ENCODE assay signal across 14 cellular contexts in genomic region chr4:48943387-48943786, GRCh38. TPM values are rescaled to one million over a fixed set of nuclear protein-coding genes. Genes with fewer than 3 reads are reported as not detected.
A peak's percentile ranks its signal among the peaks of the same experiment; 100 is the strongest.
DNase-seq lines count a peak whose midpoint lies in the region; ATAC-seq and TF ChIP-seq lines count a peak whose summit lies in the region.
"Had no signal": no experiment of that assay in that cellular context is flagged by ENCODE, and none has a peak within 500 bp of the region (broad histone marks: within the 10 kb centered on the region; RNA-seq: fewer than 3 reads in every experiment).

No MANE protein-coding gene starts in this region.

- H3K9me3 Mint-ChIP-seq in activated CD4-positive, alpha-beta T cell treated with anti-CD3 and anti-CD28 coated beads, Interleukin-2, amount 10 ng/mL, durations not matched to agents 7 days and 5 days: no peaks in the 10 kb centered on the region
- H3K9me3 Mint-ChIP-seq: activated T-helper 2 cell treated with anti-CD3 and anti-CD28 coated beads, Interferon-gamma antibody, Interleukin-2, Interleukin-4, amounts not matched to agents 10 μg/mL and 5 μg/mL and 100 μg/mL, durations not matched to agents 14 hours and 24 hours and 36 hours; stimulated activated effector memory CD8-positive, alpha-beta T cell treated with anti-CD3 and anti-CD28 coated beads, Interleukin-12 subunit alpha, Interleukin-12 subunit beta, amount 100 ng/mL, for 72 hours; T-helper 2 cell treated with Interferon-gamma antibody and Interleukin-4, amounts not matched to agents 5 μg/mL and 100 μg/mL, for 36 hours had no signal

- peaks cover 3% of the 10 kb centered on the region for H3K27me3 ChIP-seq in BJ (ENCODE audit: control insufficient read depth, insufficient read depth, low read length)
- no peaks in the 10 kb centered on the region for H3K27me3 ChIP-seq in PC-3 (ENCODE audit: low read length)

- no peak overlapping the region for H3K4me3 Mint-ChIP-seq in activated CD4-positive, alpha-beta T cell treated with anti-CD3 and anti-CD28 coated beads, Interleukin-2, amount 10 ng/mL, durations not matched to agents 7 days and 5 days
- H3K4me3 Mint-ChIP-seq: stimulated activated effector memory CD8-positive, alpha-beta T cell treated with anti-CD3 and anti-CD28 coated beads, Interleukin-12 subunit alpha, Interleukin-12 subunit beta, amount 100 ng/mL, for 72 hours; T-helper 2 cell treated with Interferon-gamma antibody and Interleukin-4, amounts not matched to agents 5 μg/mL and 100 μg/mL, for 36 hours had no signal

- H3K27ac ChIP-seq in PC-3 (ENCODE audit: low read length): no peak overlapping the region

- H3K9me3 ChIP-seq in PC-3 (ENCODE audit: low read length): no peaks in the 10 kb centered on the region

- in situ Hi-C loops in GM13977 (cut with MboI; ENCODE audit: low pct_unique_long_range_greater_than_20kb, low sequenced_read_pairs, unreplicated experiment): loop anchor here (10.0 kb wide), 1 partner anchor 369 kb away; no protein-coding TSS in a partner anchor

- H4K20me1 ChIP-seq in PC-3 (ENCODE audit: low read length): no peaks in the 10 kb centered on the region

- TF ChIP-seq CTCF in BJ (IDR thresholded peaks at IDR 0.05; ENCODE audit: insufficient read depth, low read depth, low read length): peak; percentile 10; the same call in 1 of the 2 replicates
- peak; percentile 29 for TF ChIP-seq CTCF in GM13977 (IDR thresholded peaks at IDR 0.05; ENCODE audit: extremely low read depth, insufficient read depth, missing control alignments)
- TF ChIP-seq CTCF in PC-3 (conservative IDR thresholded peaks at IDR 0.05; ENCODE audit: low read depth, low read length): peak; percentile 76
- peak; percentile 12 for TF ChIP-seq CTCF in foreskin fibroblast (IDR thresholded peaks at IDR 0.05; ENCODE audit: low read depth, low read length)

- CTCF ChIA-PET in BJ (lab: Yijun Ruan, JAX) (interaction anchor here (0.8 kb wide), 1 partner anchor 19 kb away, joined by 3 read pairs; no protein-coding TSS in a partner anchor), PC-3 (lab: Charles Lee) (interaction anchor here (0.6 to 1.2 kb wide), 2 partner anchors 34 to 38 kb away, joined by 5 to 6 read pairs; no protein-coding TSS in a partner anchor)
- CTCF ChIA-PET in activated CD4-positive, alpha-beta T cell treated with anti-CD3 and anti-CD28 coated beads, Interleukin-2, amount 10 ng/mL, durations not matched to agents 7 days and 5 days (lab: Charles Lee): interaction anchor here (2.1 kb wide), 1 partner anchor 9 kb away, joined by 6 read pairs; no protein-coding TSS in a partner anchor

- H3K4me1 Mint-ChIP-seq in activated CD4-positive, alpha-beta T cell treated with anti-CD3 and anti-CD28 coated beads, Interleukin-2, amount 10 ng/mL, durations not matched to agents 7 days and 5 days: peaks cover 12% of the 10 kb centered on the region

- ATAC-seq in PC-3 (0 out of 2 replicates have a peak, but pooled peaks have one; percentile 17), HG03280 (IDR thresholded peaks at IDR 0.05; ENCODE audit: unreplicated experiment) (no peak)
- ATAC-seq: stimulated activated effector memory CD8-positive, alpha-beta T cell treated with anti-CD3 and anti-CD28 coated beads, Interleukin-12 subunit alpha, Interleukin-12 subunit beta, amount 100 ng/mL, for 72 hours had no signal

- no peak overlapping the region for H3K4me2 ChIP-seq in PC-3 (ENCODE audit: low read length)

- H3K9ac ChIP-seq in PC-3 (ENCODE audit: low read length): no peak overlapping the region

- no peaks in the 10 kb centered on the region for H3F3A ChIP-seq in PC-3 (ENCODE audit: low read length, unreplicated experiment)

- peaks cover 11% of the 10 kb centered on the region for H3K27me3 Mint-ChIP-seq in activated CD4-positive, alpha-beta T cell treated with anti-CD3 and anti-CD28 coated beads, Interleukin-2, amount 10 ng/mL, durations not matched to agents 7 days and 5 days

- DNase-seq in BJ (ENCODE audit: low read depth) (no peak), GM13977 (ENCODE audit: low spot score) (no peak), PC-3 (peak; percentile 56), foreskin fibroblast (peak in 1 of 2 donors; percentile 14), RKO (ENCODE audit: low spot score) (no peak), activated gamma-delta T cell (lab: John Stamatoyannopoulos, UW) (no peak)
- DNase-seq in activated CD4-positive, alpha-beta T cell treated with anti-CD3 and anti-CD28 coated beads, Interleukin-2, amount 10 ng/mL, durations not matched to agents 7 days and 5 days: no peak
- DNase-seq: NCI-H1436 had no signal

- no peaks in the 10 kb centered on the region for H3K9me2 ChIP-seq in PC-3 (replicated peaks; ENCODE audit: low read length)

- POLR2A ChIA-PET in BJ (lab: Charles Lee): no interaction called here
- POLR2A ChIA-PET in PC-3 (lab: Charles Lee; ENCODE audit: unreplicated experiment): no interaction called here
- POLR2A ChIA-PET in activated CD4-positive, alpha-beta T cell treated with anti-CD3 and anti-CD28 coated beads, Interleukin-2, amount 10 ng/mL, durations not matched to agents 7 days and 5 days (lab: Charles Lee): no interaction called here

- no peaks in the 10 kb centered on the region for H3K36me3 ChIP-seq in BJ (ENCODE audit: control insufficient read depth, insufficient read depth, low read length)
- H3K36me3 ChIP-seq in PC-3 (ENCODE audit: low read depth, low read length): no peaks in the 10 kb centered on the region

- H3K79me2 ChIP-seq in PC-3 (ENCODE audit: low read length): no peaks in the 10 kb centered on the region

- H2AFZ ChIP-seq in PC-3 (ENCODE audit: low read length): no peak overlapping the region

- H3K4me1 ChIP-seq in PC-3 (ENCODE audit: insufficient read depth, low read length): peaks cover 33% of the 10 kb centered on the region

- no TSS peak for BruUV-seq in PC-3 (replicated peaks; lab: Mats Ljungman, UMichigan)

- no peak overlapping the region for H3K27ac Mint-ChIP-seq in activated CD4-positive, alpha-beta T cell treated with anti-CD3 and anti-CD28 coated beads, Interleukin-2, amount 10 ng/mL, durations not matched to agents 7 days and 5 days
- H3K27ac Mint-ChIP-seq: activated T-helper 2 cell treated with anti-CD3 and anti-CD28 coated beads, Interferon-gamma antibody, Interleukin-2, Interleukin-4, amounts not matched to agents 10 μg/mL and 5 μg/mL and 100 μg/mL, durations not matched to agents 14 hours and 24 hours and 36 hours; stimulated activated effector memory CD8-positive, alpha-beta T cell treated with anti-CD3 and anti-CD28 coated beads, Interleukin-12 subunit alpha, Interleukin-12 subunit beta, amount 100 ng/mL, for 72 hours; T-helper 2 cell treated with Interferon-gamma antibody and Interleukin-4, amounts not matched to agents 5 μg/mL and 100 μg/mL, for 36 hours had no signal

- no peak overlapping the region for H3K4me3 ChIP-seq in BJ (ENCODE audit: low read depth, low read length)
- H3K4me3 ChIP-seq in PC-3 (ENCODE audit: low read length): no peak overlapping the region
- no peak overlapping the region for H3K4me3 ChIP-seq in foreskin fibroblast (ENCODE audit: low read depth in 1 of 2, low read length in 2 of 2)
- H3K4me3 ChIP-seq: lung had no signal

- intact Hi-C loops in PC-3 (cut with micrococcal nuclease): loop anchor here (1.0 kb wide), 1 partner anchor 20 kb away; no protein-coding TSS in a partner anchor

- H3K36me3 Mint-ChIP-seq in activated CD4-positive, alpha-beta T cell treated with anti-CD3 and anti-CD28 coated beads, Interleukin-2, amount 10 ng/mL, durations not matched to agents 7 days and 5 days (ENCODE audit: low read depth): no peaks in the 10 kb centered on the region

RNA-seq across cellular contexts. Expression of gene OCIAD2, which starts 36.8 kb away (rescaled TPM):
- 34.2 and 45.8 TPM in 2 replicates for polyA plus RNA-seq in BJ (2011; rRNA removed)
- 2.5 and 12.2 TPM in 2 replicates for polyA minus RNA-seq in BJ (2011; rRNA and poly(A)+ RNA removed)
- 169 and 255 TPM in 2 replicates for total RNA-seq in PC-3 (2014; rRNA removed)
- 100 to 1,000 TPM in 1 of 2 experiments, 10 to 100 TPM in 1; 99.0 to 137 TPM for total RNA-seq in activated CD4-positive, alpha-beta T cell treated with anti-CD3 and anti-CD28 coated beads, Interleukin-2, amount 10 ng/mL, durations not matched to agents 7 days and 5 days

RNA-seq across cellular contexts. Expression of gene CWH43, which starts 42.7 kb away (rescaled TPM):
- polyA plus RNA-seq in BJ (2011; rRNA removed): not detected in 2 replicates
- not detected in 2 replicates for polyA minus RNA-seq in BJ (2011; rRNA and poly(A)+ RNA removed)
- total RNA-seq in PC-3 (2014; rRNA removed): 2.2 and 3.0 TPM in 2 replicates
- total RNA-seq in activated CD4-positive, alpha-beta T cell treated with anti-CD3 and anti-CD28 coated beads, Interleukin-2, amount 10 ng/mL, durations not matched to agents 7 days and 5 days: not detected
- total RNA-seq: activated T-helper 2 cell treated with anti-CD3 and anti-CD28 coated beads, Interferon-gamma antibody, Interleukin-2, Interleukin-4, amounts not matched to agents 10 μg/mL and 5 μg/mL and 100 μg/mL, durations not matched to agents 14 hours and 24 hours and 36 hours; skeletal muscle tissue had no signal

Comparison
In these comparisons a context has a peak if more than half of its experiments do, and no peak if none do; other contexts are left out.
1. CTCF ChIP-seq: peak in every context shown above with its lines; median percentile 76 in PC-3; 29 in GM13977; 12 in foreskin fibroblast; 10 in BJ.